In the genomic region with DNA sequence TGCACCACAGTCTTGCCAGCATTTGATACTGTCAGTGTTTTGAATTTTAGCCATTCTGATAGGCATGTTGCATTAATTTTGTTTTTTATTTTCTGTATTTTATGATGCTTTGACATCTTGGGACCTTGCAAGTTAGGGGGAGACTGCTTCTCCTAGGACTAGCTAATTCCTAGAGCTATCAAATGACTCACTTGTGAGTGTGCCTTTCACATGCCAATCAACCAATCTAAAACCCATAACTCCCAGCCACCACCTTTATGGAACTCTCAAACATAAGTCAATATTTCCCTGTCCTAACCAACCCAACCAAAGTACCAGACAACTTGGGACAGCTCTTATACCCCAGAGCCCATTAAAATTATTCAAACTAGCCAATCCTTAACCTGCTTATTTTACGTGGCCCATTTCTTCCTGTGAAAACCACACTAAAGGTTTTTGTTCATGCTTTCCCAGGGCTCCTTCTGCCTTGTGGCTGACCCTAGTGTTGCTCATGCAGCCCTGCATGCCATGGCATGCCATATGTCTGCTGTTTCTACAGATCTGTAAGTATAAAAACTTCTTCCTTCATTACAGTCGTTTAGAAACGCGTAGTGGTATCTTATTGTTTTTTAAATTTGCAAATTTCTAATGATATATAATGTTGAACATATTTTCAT, we compare ENCODE assay signal across 25 cellular contexts.
DNase-seq lines count a peak whose midpoint lies in the region; ATAC-seq and TF ChIP-seq lines count a peak whose summit lies in the region.
"Had no signal": no experiment of that assay in that cellular context is flagged by ENCODE, and none has a peak within 500 bp of the region (broad histone marks: within the 10 kb centered on the region; RNA-seq: fewer than 3 reads in every experiment).

No MANE protein-coding gene starts in this region.

- H3K36me3 Mint-ChIP-seq in stimulated activated effector memory CD8-positive, alpha-beta T cell treated with anti-CD3 and anti-CD28 coated beads, Interleukin-12 subunit alpha, Interleukin-12 subunit beta, amount 100 ng/mL, for 72 hours = no peaks in the 10 kb centered on the region

- intact Hi-C loops in head of caudate nucleus (cut with DNase I) = no loop called here

- H3K4me3 Mint-ChIP-seq in stimulated activated effector memory CD8-positive, alpha-beta T cell treated with anti-CD3 and anti-CD28 coated beads, Interleukin-12 subunit alpha, Interleukin-12 subunit beta, amount 100 ng/mL, for 72 hours = no peak overlapping the region
- H3K4me3 Mint-ChIP-seq: CD4-positive, alpha-beta T cell; IgD-negative memory B cell had no signal

- TF ChIP-seq CTCF in epithelial cell of esophagus (IDR thresholded peaks at IDR 0.05; ENCODE audit: insufficient read depth, low read depth, low read length, missing control alignments) = peak; percentile 11

- DNase-seq in HT1080 (ENCODE audit: low read depth) (peak; percentile 54), SW480 (ENCODE audit: low spot score) (peak; percentile 22), epithelial cell of esophagus (ENCODE audit: low read depth) (peak; percentile 95), head of caudate nucleus (no peak), A172 (ENCODE audit: low spot score) (no peak)
- no peak for DNase-seq in stimulated activated effector memory CD8-positive, alpha-beta T cell treated with anti-CD3 and anti-CD28 coated beads, Interleukin-12 subunit alpha, Interleukin-12 subunit beta, amount 100 ng/mL, for 72 hours (ENCODE audit: low spot score in 2 of 2)
- DNase-seq in stimulated activated naive CD8-positive, alpha-beta T cell treated with anti-CD3 and anti-CD28 coated beads, Interleukin-15, Interleukin-2, amounts not matched to agents 100 U/mL and 50 U/mL, for 24 hours = no peak
- DNase-seq: ACHN; CD4-positive, alpha-beta T cell; COR-L47; DMS79; GM23248; HCEC 1CT; Karpas-422; MG63; NCI-H1048; NCI-H1417 treated with DMSO at 0.1 percent for 48 hours; NCI-H187; NCI-H446; NCI-H526 treated with DMSO at 0.1 percent for 48 hours; SHP77 treated with DMSO at 0.1 percent for 48 hours had no signal

- peaks cover 4% of the 10 kb centered on the region for H3K4me1 Mint-ChIP-seq in stimulated activated effector memory CD8-positive, alpha-beta T cell treated with anti-CD3 and anti-CD28 coated beads, Interleukin-12 subunit alpha, Interleukin-12 subunit beta, amount 100 ng/mL, for 72 hours

- no peak overlapping the region for H3K27ac Mint-ChIP-seq in stimulated activated effector memory CD8-positive, alpha-beta T cell treated with anti-CD3 and anti-CD28 coated beads, Interleukin-12 subunit alpha, Interleukin-12 subunit beta, amount 100 ng/mL, for 72 hours
- H3K27ac Mint-ChIP-seq: CD4-positive, alpha-beta T cell; IgD-negative memory B cell had no signal

- peak; percentile 51 for ATAC-seq in stimulated activated effector memory CD8-positive, alpha-beta T cell treated with anti-CD3 and anti-CD28 coated beads, Interleukin-12 subunit alpha, Interleukin-12 subunit beta, amount 100 ng/mL, for 72 hours
- ATAC-seq in stimulated activated naive CD8-positive, alpha-beta T cell treated with anti-CD3 and anti-CD28 coated beads, Interleukin-15, Interleukin-2, amounts not matched to agents 100 U/mL and 50 U/mL, for 24 hours = no peak
- ATAC-seq: GM12878 had no signal

- H3K4me3 ChIP-seq in epithelial cell of esophagus (ENCODE audit: low read length) = no peak overlapping the region
- H3K4me3 ChIP-seq: BLaER1, GM12878, GM23248, MG63, SK-N-MC had no signal

- H3K9me3 Mint-ChIP-seq in stimulated activated effector memory CD8-positive, alpha-beta T cell treated with anti-CD3 and anti-CD28 coated beads, Interleukin-12 subunit alpha, Interleukin-12 subunit beta, amount 100 ng/mL, for 72 hours = no peaks in the 10 kb centered on the region

Comparison
In these comparisons a context has a peak if more than half of its experiments do, and no peak if none do; other contexts are left out.
1. DNase-seq: peak in HT1080 (single experiment), SW480 (single experiment) and epithelial cell of esophagus (single experiment); none in stimulated activated effector memory CD8-positive, alpha-beta T cell treated with anti-CD3 and anti-CD28 coated beads, Interleukin-12 subunit alpha, Interleukin-12 subunit beta, amount 100 ng/mL, for 72 hours (0 of 2), head of caudate nucleus (0 of 42), stimulated activated naive CD8-positive, alpha-beta T cell treated with anti-CD3 and anti-CD28 coated beads, Interleukin-15, Interleukin-2, amounts not matched to agents 100 U/mL and 50 U/mL, for 24 hours (single experiment) and A172 (single experiment).